Comparison of ENCODE assay signal across 15 cellular contexts in genomic region chr6:12024715-12025434, GRCh38. TPM values are rescaled to one million over a fixed set of nuclear protein-coding genes. Genes with fewer than 3 reads are reported as not detected.
DNase-seq lines count a peak whose midpoint lies in the region; ATAC-seq and TF ChIP-seq lines count a peak whose summit lies in the region.
"Had no signal": no experiment of that assay in that cellular context is flagged by ENCODE, and none has a peak within 500 bp of the region (broad histone marks: within the 10 kb centered on the region; RNA-seq: fewer than 3 reads in every experiment).

No MANE protein-coding gene starts in this region.

- in situ Hi-C loops in HAP-1 (cut with MboI; ENCODE audit: low sequenced_read_pairs) = no loop called here

- H3K27ac ChIP-seq in AG04450 (ENCODE audit: low read depth, low read length) (peak overlapping the region; percentile 88), coronary artery (peak overlapping the region; percentile 28 to 76), mucosa of rectum (ENCODE audit: low read depth in 2 of 2, low read length in 2 of 2) (peak overlapping the region; percentile 17 to 36)
- H3K27ac ChIP-seq: dorsolateral prefrontal cortex, PC-9 had no signal

- no peaks in the 10 kb centered on the region for H3K27me3 ChIP-seq in AG04450 (ENCODE audit: control insufficient read depth, insufficient read depth, low read length)
- H3K27me3 ChIP-seq in mucosa of rectum (ENCODE audit: control insufficient read depth in 2 of 2, insufficient read depth in 2 of 2, low read length in 2 of 2) = no peaks in the 10 kb centered on the region
- no peaks in the 10 kb centered on the region for H3K27me3 ChIP-seq in HAP-1 (ENCODE audit: low read depth)
- H3K27me3 ChIP-seq: dorsolateral prefrontal cortex had no signal

- H3K4me1 ChIP-seq in mucosa of rectum (ENCODE audit: control insufficient read depth in 2 of 2, insufficient read depth in 2 of 2, low read length in 2 of 2) (peaks cover 9 to 21% of the 10 kb centered on the region in 2 donors), HAP-1 (peaks cover 4% of the 10 kb centered on the region; the same call in 1 of the 2 replicates)

- peaks cover 4 to 8% of the 10 kb centered on the region in 2 donors for H3K36me3 ChIP-seq in mucosa of rectum (ENCODE audit: control insufficient read depth in 2 of 2, insufficient read depth in 2 of 2, low read length in 2 of 2)
- H3K36me3 ChIP-seq in HAP-1 (replicated peaks) = peaks cover 3% of the 10 kb centered on the region

- CTCF ChIA-PET in AG04450 (lab: Charles Lee) = interaction anchor here (0.8 to 1.9 kb wide), 2 partner anchors 265 to 369 kb away, joined by 4 to 8 read pairs; no protein-coding TSS in a partner anchor

- no peak overlapping the region for H3K9ac ChIP-seq in mucosa of rectum (ENCODE audit: low read depth in 1 of 2, low read length in 2 of 2)

- H3K4me3 ChIP-seq in AG04450 (ENCODE audit: low read depth, low read length) (no peak overlapping the region), coronary artery (no peak overlapping the region), mucosa of rectum (ENCODE audit: low read length in 2 of 2) (no peak overlapping the region), HAP-1 (no peak overlapping the region)
- H3K4me3 ChIP-seq: dorsolateral prefrontal cortex, PC-9 had no signal

- ATAC-seq in GM19452 (IDR thresholded peaks at IDR 0.05; ENCODE audit: unreplicated experiment) (no peak), GM19324 (IDR thresholded peaks at IDR 0.05; ENCODE audit: low FRiP score, unreplicated experiment) (no peak)
- ATAC-seq: left lobe of liver had no signal

- DNase-seq in AG04450 (ENCODE audit: low read depth, low spot score) (peak; percentile 84), M059J (ENCODE audit: low read depth) (peak; percentile 76), coronary artery (ENCODE audit: low spot score) (no peak), HAP-1 (ENCODE audit: low spot score in 2 of 2) (no peak)
- no peak for DNase-seq in stimulated activated CD4-positive, alpha-beta T cell treated with anti-CD3 and anti-CD28 coated beads, Interleukin-4, amount 100 ng/mL, for 4 hours
- DNase-seq: activated CD4-positive, alpha-beta memory T cell treated with anti-CD3 and anti-CD28 coated beads for 36 hours; activated naive CD4-positive, alpha-beta T cell; dorsolateral prefrontal cortex; NCI-H1048; occipital lobe; PC-9 had no signal

- TF ChIP-seq CTCF in AG04450 (IDR thresholded peaks at IDR 0.05; ENCODE audit: low read depth, low read length) (no peak), coronary artery (IDR thresholded peaks at IDR 0.05) (no peak)

- POLR2A ChIA-PET in AG04450 (lab: Yijun Ruan, JAX) = interaction anchor here (0.6 to 2.3 kb wide), 4 partner anchors 12 to 369 kb away, joined by 3 to 22 read pairs (median 4); partner anchors contain the start of gene HIVEP1

- H3K9me3 ChIP-seq in AG04450 (ENCODE audit: control insufficient read depth, insufficient read depth, low read length) (no peaks in the 10 kb centered on the region), mucosa of rectum (ENCODE audit: control insufficient read depth in 2 of 2, low read length in 2 of 2) (no peaks in the 10 kb centered on the region), HAP-1 (no peaks in the 10 kb centered on the region)

RNA-seq across cellular contexts. Expression of gene HIVEP1, which starts 12.8 kb away (rescaled TPM):
- 13.9 and 15.9 TPM in 2 replicates for polyA plus RNA-seq in AG04450 (2011; rRNA removed)
- 41.5 and 42.3 TPM in 2 replicates for polyA minus RNA-seq in AG04450 (2011; rRNA and poly(A)+ RNA removed)
- 16.9 and 20.4 TPM in 2 replicates for total RNA-seq in M059J (2014; rRNA removed; shearing (Covaris generic))

Comparison
In these comparisons a context has a peak if more than half of its experiments do, and no peak if none do; other contexts are left out.
1. DNase-seq: peak in AG04450 (single experiment) and M059J (single experiment); none in coronary artery (single experiment), HAP-1 (0 of 2) and stimulated activated CD4-positive, alpha-beta T cell treated with anti-CD3 and anti-CD28 coated beads, Interleukin-4, amount 100 ng/mL, for 4 hours (0 of 2).
2. H3K27ac ChIP-seq: peak in every context shown above with its lines; median percentile 88 in AG04450; 52 in coronary artery; 26 in mucosa of rectum.